Comparison of ENCODE assay signal across 12 cellular contexts in the genomic region with DNA sequence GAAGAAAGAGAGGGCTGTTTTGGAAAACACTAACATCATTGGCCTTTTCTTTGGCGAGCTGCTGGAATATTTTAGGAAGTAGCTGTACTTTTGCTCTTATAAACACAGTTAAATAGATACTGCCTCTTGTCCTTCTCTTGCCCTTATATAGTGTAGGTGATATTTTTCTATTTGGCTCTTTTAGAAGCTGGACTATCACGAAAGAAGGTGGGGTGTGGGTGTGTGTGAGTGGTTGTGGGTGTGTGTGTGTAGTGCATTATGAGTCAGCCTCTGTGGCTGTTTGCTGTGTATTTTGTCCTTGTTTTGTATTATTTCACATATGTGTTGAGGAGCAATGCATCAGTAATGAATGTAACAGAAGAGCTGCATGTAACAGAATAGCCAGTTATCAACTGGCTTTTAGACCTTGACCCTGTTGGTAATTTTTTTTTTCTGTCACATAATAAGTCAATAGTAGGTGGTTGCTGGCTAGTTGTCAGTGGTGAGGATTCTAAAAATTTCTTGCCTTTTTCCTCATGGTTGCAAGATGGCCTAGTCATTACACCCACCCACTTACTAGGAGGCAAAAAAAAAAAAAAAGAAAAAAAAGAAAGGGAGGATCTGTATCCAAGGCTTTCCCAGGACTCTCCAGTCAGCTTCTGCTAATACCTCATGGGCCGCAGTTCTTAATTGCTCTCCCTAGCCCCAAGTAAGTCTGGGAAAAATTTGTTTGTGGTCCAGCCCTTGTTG. TPM values are rescaled to one million over a fixed set of nuclear protein-coding genes. Genes with fewer than 3 reads are reported as not detected.
DNase-seq lines count a peak whose midpoint lies in the region; ATAC-seq and TF ChIP-seq lines count a peak whose summit lies in the region.
"Had no signal": no experiment of that assay in that cellular context is flagged by ENCODE, and none has a peak within 500 bp of the region (broad histone marks: within the 10 kb centered on the region; RNA-seq: fewer than 3 reads in every experiment).

No MANE protein-coding gene starts in this region.

- WGBS in tibial nerve, 2 donors = 24% methylated on average over 3 of the region's 3 CpGs

- H3K4me1 Mint-ChIP-seq in MCF 10A (ENCODE audit: insufficient read depth, unreplicated experiment) = peaks cover 41% of the 10 kb centered on the region
- H3K4me1 Mint-ChIP-seq in activated naive CD4-positive, alpha-beta T cell treated with anti-CD3 and anti-CD28 coated beads for 36 hours (ENCODE audit: low read depth) = no peaks in the 10 kb centered on the region

- ATAC-seq in left lung = peak; percentile 43

- intact Hi-C loops in MCF 10A (cut with micrococcal nuclease) (no loop called here), left lung (cut with DNase I) (no loop called here)
- intact Hi-C loops in activated naive CD4-positive, alpha-beta T cell treated with anti-CD3 and anti-CD28 coated beads for 36 hours (cut with micrococcal nuclease) = no loop called here

- BruUV-seq in MCF 10A (replicated peaks; lab: Mats Ljungman, UMichigan) = no TSS peak

- peaks cover 0 to 5% of the 10 kb centered on the region in 2 donors for H3K4me1 ChIP-seq in left lung
- H3K4me1 ChIP-seq in tibial nerve = peaks cover 0 to 49% (median 23%) of the 10 kb centered on the region in 4 donors

- H3K4me3 ChIP-seq in left lung = no peak overlapping the region
- H3K4me3 ChIP-seq in tibial nerve = peak overlapping the region in 1 of 4 donors; percentile 22

- no peak overlapping the region for H3K4me3 Mint-ChIP-seq in MCF 10A (ENCODE audit: unreplicated experiment)
- H3K4me3 Mint-ChIP-seq in activated naive CD4-positive, alpha-beta T cell treated with anti-CD3 and anti-CD28 coated beads for 36 hours = no peak overlapping the region

- no peak for TF ChIP-seq POLR2A in tibial nerve (IDR thresholded peaks at IDR 0.05)

- H3K36me3 Mint-ChIP-seq in MCF 10A (ENCODE audit: insufficient read depth, unreplicated experiment) = peaks cover 18% of the 10 kb centered on the region
- H3K36me3 Mint-ChIP-seq in activated naive CD4-positive, alpha-beta T cell treated with anti-CD3 and anti-CD28 coated beads for 36 hours (ENCODE audit: low read depth) = no peaks in the 10 kb centered on the region

- H3K27ac ChIP-seq in left lung (peak overlapping the region in 1 of 2 donors; percentile 47), tibial nerve (peak overlapping the region; percentile 32 to 84 (median 60))

- H3K36me3 ChIP-seq in left lung = no peaks in the 10 kb centered on the region
- peaks cover 0 to 7% (median 0%) of the 10 kb centered on the region in 3 donors for H3K36me3 ChIP-seq in tibial nerve

- H3K9me3 ChIP-seq in left lung = no peaks in the 10 kb centered on the region
- no peaks in the 10 kb centered on the region for H3K9me3 ChIP-seq in tibial nerve

- TF ChIP-seq EP300 in tibial nerve (IDR thresholded peaks at IDR 0.05) = peak in 1 of 2 donors; percentile 14

- no peaks in the 10 kb centered on the region for H3K9me3 Mint-ChIP-seq in MCF 10A (ENCODE audit: unreplicated experiment)
- no peaks in the 10 kb centered on the region for H3K9me3 Mint-ChIP-seq in activated naive CD4-positive, alpha-beta T cell treated with anti-CD3 and anti-CD28 coated beads for 36 hours

- POLR2A ChIA-PET in MCF 10A (lab: Yijun Ruan, JAX) = interaction anchor here (0.9 to 3.0 kb wide), 3 partner anchors 17 to 74 kb away, joined by 3 to 16 read pairs (median 4); partner anchors contain the start of gene ARHGAP10

- H3K27me3 ChIP-seq in left lung = no peaks in the 10 kb centered on the region
- H3K27me3 ChIP-seq in tibial nerve = no peaks in the 10 kb centered on the region

- no peaks in the 10 kb centered on the region for H3K27me3 Mint-ChIP-seq in MCF 10A (ENCODE audit: insufficient read depth, unreplicated experiment)
- no peaks in the 10 kb centered on the region for H3K27me3 Mint-ChIP-seq in activated naive CD4-positive, alpha-beta T cell treated with anti-CD3 and anti-CD28 coated beads for 36 hours (ENCODE audit: low read depth)

- DNase-seq in HCEC 1CT = peak; percentile 34
- no peak for DNase-seq in MCF 10A (ENCODE audit: unreplicated experiment)
- no peak for DNase-seq in left lung
- no peak for DNase-seq in tibial nerve (ENCODE audit: low spot score in 2 of 2)
- DNase-seq in mesenteric fat pad (ENCODE audit: low spot score) = no peak
- no peak for DNase-seq in activated naive CD4-positive, alpha-beta T cell treated with Interleukin-2 at 50 U/mL for 16 hours
- no peak for DNase-seq in activated CD4-positive, alpha-beta T cell treated with anti-CD3 and anti-CD28 coated beads for 1 hour
- DNase-seq in activated naive CD4-positive, alpha-beta T cell treated with anti-CD3 and anti-CD28 coated beads for 36 hours = no peak
- DNase-seq: amniotic stem cell, DND-41, hypothalamus, NCI-H1105 treated with DMSO at 0.1 percent for 48 hours had no signal

- CTCF ChIA-PET in MCF 10A (lab: Yijun Ruan, JAX) = interaction anchor here (0.7 to 4.9 kb wide), 3 partner anchors 18 to 111 kb away, joined by 3 to 31 read pairs (median 3); no protein-coding TSS in a partner anchor
- CTCF ChIA-PET in activated naive CD4-positive, alpha-beta T cell treated with anti-CD3 and anti-CD28 coated beads for 36 hours (lab: Charles Lee) = no interaction called here

- TF ChIP-seq CTCF in MCF 10A (IDR thresholded peaks at IDR 0.05; ENCODE audit: unreplicated experiment) (no peak), left lung (IDR thresholded peaks at IDR 0.05) (no peak), tibial nerve (IDR thresholded peaks at IDR 0.05) (no peak)

- peak overlapping the region; percentile 61 for H3K27ac Mint-ChIP-seq in MCF 10A (ENCODE audit: low read depth, unreplicated experiment)
- H3K27ac Mint-ChIP-seq in activated naive CD4-positive, alpha-beta T cell treated with anti-CD3 and anti-CD28 coated beads for 36 hours = no peak overlapping the region

RNA-seq across cellular contexts. Expression of gene ARHGAP10, which starts 23.8 kb away (rescaled TPM):
- total RNA-seq in MCF 10A (2022) (22.4 and 24.6 TPM in 2 replicates), left lung (10 to 100 TPM; 22.0 to 25.4 TPM), tibial nerve (100 to 1,000 TPM; 131 to 217 (median 206) TPM), mesenteric fat pad (43.4 TPM)
- 1 to 10 TPM; 3.6 to 3.8 TPM for total RNA-seq in activated naive CD4-positive, alpha-beta T cell treated with anti-CD3 and anti-CD28 coated beads for 36 hours
